1 cellular context compared by ENCODE assay signal in the genomic region with DNA sequence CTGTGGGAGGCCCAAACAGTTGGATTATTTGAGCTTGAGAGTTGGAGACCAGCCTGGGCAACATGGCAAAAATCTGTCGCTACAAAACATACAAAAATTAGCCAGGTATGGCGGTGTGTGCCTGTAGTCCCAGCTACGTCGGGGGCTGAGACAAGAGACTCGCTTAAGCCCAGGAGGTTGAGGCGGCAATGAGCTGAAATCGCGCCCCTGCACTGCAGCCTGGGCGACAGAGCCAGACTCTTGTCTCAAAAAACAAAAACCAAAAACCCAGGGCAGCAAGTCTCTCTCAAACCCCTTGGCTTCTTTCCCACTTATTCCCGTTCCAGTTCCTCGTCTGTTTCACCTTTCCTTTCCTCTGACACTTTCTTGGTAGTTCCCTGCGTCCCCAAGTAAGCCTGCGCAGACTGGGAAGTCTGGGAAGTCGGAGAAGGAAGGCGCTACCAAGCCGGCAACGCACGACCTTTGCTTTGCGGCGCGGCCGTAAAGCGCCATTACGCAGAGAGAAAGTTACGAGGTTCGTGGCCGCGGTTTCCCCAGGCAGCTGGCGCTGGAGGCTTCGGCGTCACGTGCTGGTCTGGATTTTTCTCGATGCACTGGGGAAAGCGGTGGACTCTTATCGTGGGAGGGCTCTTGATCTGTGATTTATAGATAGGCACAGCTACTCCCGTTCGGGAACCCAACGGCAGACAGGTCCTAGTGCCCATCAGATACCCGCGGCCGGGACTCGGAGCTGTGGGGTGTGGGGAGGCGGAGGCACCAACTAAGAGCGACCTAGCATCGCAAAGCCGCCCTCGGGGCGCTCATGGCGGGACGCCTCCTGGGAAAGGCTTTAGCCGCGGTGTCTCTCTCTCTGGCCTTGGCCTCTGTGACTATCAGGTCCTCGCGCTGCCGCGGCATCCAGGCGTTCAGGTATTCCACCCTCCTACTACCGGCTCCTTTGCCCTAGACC.
TF ChIP-seq lines count a peak whose summit lies in the region.

Gene NUDT9 (plus strand): TSS at position 470 of the 949 bp plus-strand sequence. CDS start 333 bp downstream, at position 803.

TF ChIP-seq in K562, 482 proteins besides CTCF, POLR2A, EP300 and RAD21 (continued from another document and continues in another):
- TF ChIP-seq PATZ1 (CRISPR knock-in tag; IDR thresholded peaks at IDR 0.05; ENCODE audit: borderline replicate concordance) = no peak
- no peak for TF ChIP-seq CREBBP (IDR thresholded peaks at IDR 0.05; ENCODE audit: low read depth, low read length)
- no peak for TF ChIP-seq SIRT6 (IDR thresholded peaks at IDR 0.05; ENCODE audit: low read depth, low read length)
- TF ChIP-seq PHTF2 (CRISPR knock-in tag; IDR thresholded peaks at IDR 0.05) = no peak
- peak; percentile 19 for TF ChIP-seq TARDBP (IDR thresholded peaks at IDR 0.05)
- TF ChIP-seq E2F8 (IDR thresholded peaks at IDR 0.05; ENCODE audit: low read depth, partially characterized antibody) = peak; percentile 85
- TF ChIP-seq HDAC2 (IDR thresholded peaks at IDR 0.05) = peak; percentile 93
- TF ChIP-seq ZFP91 (CRISPR knock-in tag; IDR thresholded peaks at IDR 0.05) = no peak
- peak; percentile 80 for TF ChIP-seq C11orf30 (IDR thresholded peaks at IDR 0.05; ENCODE audit: low read depth)
- TF ChIP-seq ELF4 (CRISPR knock-in tag; IDR thresholded peaks at IDR 0.05) = 0 out of 2 replicates have a peak, but pooled peaks have one; percentile 4
- peak; percentile 35; the same call in 1 of the 2 replicates for TF ChIP-seq ETV1 (tag; conservative IDR thresholded peaks at IDR 0.05; ENCODE audit: low read depth)
- TF ChIP-seq, protein P1, sequence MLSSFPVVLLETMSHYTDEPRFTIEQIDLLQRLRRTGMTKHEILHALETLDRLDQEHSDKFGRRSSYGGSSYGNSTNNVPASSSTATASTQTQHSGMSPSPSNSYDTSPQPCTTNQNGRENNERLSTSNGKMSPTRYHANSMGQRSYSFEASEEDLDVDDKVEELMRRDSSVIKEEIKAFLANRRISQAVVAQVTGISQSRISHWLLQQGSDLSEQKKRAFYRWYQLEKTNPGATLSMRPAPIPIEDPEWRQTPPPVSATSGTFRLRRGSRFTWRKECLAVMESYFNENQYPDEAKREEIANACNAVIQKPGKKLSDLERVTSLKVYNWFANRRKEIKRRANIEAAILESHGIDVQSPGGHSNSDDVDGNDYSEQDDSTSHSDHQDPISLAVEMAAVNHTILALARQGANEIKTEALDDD (IDR thresholded peaks at IDR 0.05) = no peak
- no peak for TF ChIP-seq ZNF175 (CRISPR knock-in tag; IDR thresholded peaks at IDR 0.05; ENCODE audit: low read depth)
- TF ChIP-seq U2AF1 (optimal IDR thresholded peaks at IDR 0.05; ENCODE audit: low read depth, low read length) = no peak
- peak; percentile 79 for TF ChIP-seq RBM39 (optimal IDR thresholded peaks at IDR 0.05; ENCODE audit: low read depth, low read length)
- TF ChIP-seq ZNF224 (CRISPR knock-in tag; IDR thresholded peaks at IDR 0.05) = no peak
- no peak for TF ChIP-seq DDX20 (tag; IDR thresholded peaks at IDR 0.05; ENCODE audit: low read depth)
- 0 out of 2 replicates have a peak, but pooled peaks have one; percentile 36 for TF ChIP-seq ZKSCAN1 (IDR thresholded peaks at IDR 0.05; ENCODE audit: low read depth, low read length)
- peak; percentile 16; the same call in 1 of the 2 replicates for TF ChIP-seq KLF6 (CRISPR knock-in tag; IDR thresholded peaks at IDR 0.05; ENCODE audit: borderline replicate concordance)
- TF ChIP-seq, protein P2, sequence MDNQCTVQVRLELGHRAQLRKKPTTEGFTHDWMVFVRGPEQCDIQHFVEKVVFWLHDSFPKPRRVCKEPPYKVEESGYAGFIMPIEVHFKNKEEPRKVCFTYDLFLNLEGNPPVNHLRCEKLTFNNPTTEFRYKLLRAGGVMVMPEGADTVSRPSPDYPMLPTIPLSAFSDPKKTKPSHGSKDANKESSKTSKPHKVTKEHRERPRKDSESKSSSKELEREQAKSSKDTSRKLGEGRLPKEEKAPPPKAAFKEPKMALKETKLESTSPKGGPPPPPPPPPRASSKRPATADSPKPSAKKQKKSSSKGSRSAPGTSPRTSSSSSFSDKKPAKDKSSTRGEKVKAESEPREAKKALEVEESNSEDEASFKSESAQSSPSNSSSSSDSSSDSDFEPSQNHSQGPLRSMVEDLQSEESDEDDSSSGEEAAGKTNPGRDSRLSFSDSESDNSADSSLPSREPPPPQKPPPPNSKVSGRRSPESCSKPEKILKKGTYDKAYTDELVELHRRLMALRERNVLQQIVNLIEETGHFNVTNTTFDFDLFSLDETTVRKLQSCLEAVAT (IDR thresholded peaks at IDR 0.05) = peak; percentile 74 to 85; a peak in 3 of 4 replicates
- no peak for TF ChIP-seq ZNF316 (IDR thresholded peaks at IDR 0.05)
- TF ChIP-seq MECOM (CRISPR knock-in tag; IDR thresholded peaks at IDR 0.05) = no peak
- no peak for TF ChIP-seq NR3C1 (CRISPR knock-in tag; IDR thresholded peaks at IDR 0.05)
- TF ChIP-seq ZNF644 (tag; IDR thresholded peaks at IDR 0.05; ENCODE audit: low read depth) = no peak
- TF ChIP-seq ZNF551 (CRISPR knock-in tag; IDR thresholded peaks at IDR 0.05) = no peak
- no peak for TF ChIP-seq ZFPM2 (CRISPR knock-in tag; IDR thresholded peaks at IDR 0.05)
- no peak for TF ChIP-seq MAFG (tag; conservative IDR thresholded peaks at IDR 0.05)
- TF ChIP-seq, protein P3, sequence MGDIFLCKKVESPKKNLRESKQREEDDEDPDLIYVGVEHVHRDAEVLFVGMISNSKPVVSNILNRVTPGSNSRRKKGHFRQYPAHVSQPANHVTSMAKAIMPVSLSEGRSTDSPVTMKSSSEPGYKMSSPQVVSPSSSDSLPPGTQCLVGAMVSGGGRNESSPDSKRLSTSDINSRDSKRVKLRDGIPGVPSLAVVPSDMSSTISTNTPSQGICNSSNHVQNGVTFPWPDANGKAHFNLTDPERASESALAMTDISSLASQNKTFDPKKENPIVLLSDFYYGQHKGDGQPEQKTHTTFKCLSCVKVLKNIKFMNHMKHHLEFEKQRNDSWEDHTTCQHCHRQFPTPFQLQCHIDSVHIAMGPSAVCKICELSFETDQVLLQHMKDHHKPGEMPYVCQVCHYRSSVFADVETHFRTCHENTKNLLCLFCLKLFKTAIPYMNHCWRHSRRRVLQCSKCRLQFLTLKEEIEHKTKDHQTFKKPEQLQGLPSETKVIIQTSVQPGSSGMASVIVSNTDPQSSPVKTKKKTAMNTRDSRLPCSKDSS (IDR thresholded peaks at IDR 0.05; ENCODE audit: low read depth, partially characterized antibody) = no peak
- TF ChIP-seq NELFE (IDR thresholded peaks at IDR 0.05; ENCODE audit: insufficient read depth, insufficient read length) = no peak
- no peak for TF ChIP-seq ETS2 (tag; IDR thresholded peaks at IDR 0.05; ENCODE audit: borderline replicate concordance, poor library complexity, severe bottlenecking)
- TF ChIP-seq ZNF57 (CRISPR knock-in tag; IDR thresholded peaks at IDR 0.05) = no peak
- no peak for TF ChIP-seq MCM3 (IDR thresholded peaks at IDR 0.05)
- peak; percentile 78 for TF ChIP-seq CTBP1 (IDR thresholded peaks at IDR 0.05; ENCODE audit: borderline replicate concordance)
- TF ChIP-seq TAF7 (tag; IDR thresholded peaks at IDR 0.05) = peak; percentile 75
- TF ChIP-seq, protein P4, sequence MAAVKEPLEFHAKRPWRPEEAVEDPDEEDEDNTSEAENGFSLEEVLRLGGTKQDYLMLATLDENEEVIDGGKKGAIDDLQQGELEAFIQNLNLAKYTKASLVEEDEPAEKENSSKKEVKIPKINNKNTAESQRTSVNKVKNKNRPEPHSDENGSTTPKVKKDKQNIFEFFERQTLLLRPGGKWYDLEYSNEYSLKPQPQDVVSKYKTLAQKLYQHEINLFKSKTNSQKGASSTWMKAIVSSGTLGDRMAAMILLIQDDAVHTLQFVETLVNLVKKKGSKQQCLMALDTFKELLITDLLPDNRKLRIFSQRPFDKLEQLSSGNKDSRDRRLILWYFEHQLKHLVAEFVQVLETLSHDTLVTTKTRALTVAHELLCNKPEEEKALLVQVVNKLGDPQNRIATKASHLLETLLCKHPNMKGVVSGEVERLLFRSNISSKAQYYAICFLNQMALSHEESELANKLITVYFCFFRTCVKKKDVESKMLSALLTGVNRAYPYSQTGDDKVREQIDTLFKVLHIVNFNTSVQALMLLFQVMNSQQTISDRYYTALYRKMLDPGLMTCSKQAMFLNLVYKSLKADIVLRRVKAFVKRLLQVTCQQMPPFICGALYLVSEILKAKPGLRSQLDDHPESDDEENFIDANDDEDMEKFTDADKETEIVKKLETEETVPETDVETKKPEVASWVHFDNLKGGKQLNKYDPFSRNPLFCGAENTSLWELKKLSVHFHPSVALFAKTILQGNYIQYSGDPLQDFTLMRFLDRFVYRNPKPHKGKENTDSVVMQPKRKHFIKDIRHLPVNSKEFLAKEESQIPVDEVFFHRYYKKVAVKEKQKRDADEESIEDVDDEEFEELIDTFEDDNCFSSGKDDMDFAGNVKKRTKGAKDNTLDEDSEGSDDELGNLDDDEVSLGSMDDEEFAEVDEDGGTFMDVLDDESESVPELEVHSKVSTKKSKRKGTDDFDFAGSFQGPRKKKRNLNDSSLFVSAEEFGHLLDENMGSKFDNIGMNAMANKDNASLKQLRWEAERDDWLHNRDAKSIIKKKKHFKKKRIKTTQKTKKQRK (IDR thresholded peaks at IDR 0.05; ENCODE audit: borderline replicate concordance, low read depth, low read length) = no peak
- no peak for TF ChIP-seq ID3 (CRISPR knock-in tag; IDR thresholded peaks at IDR 0.05)
- TF ChIP-seq ID3 (tag; IDR thresholded peaks at IDR 0.05) = peak; percentile 70; the same call in 1 of the 2 replicates
- TF ChIP-seq, protein P5, sequence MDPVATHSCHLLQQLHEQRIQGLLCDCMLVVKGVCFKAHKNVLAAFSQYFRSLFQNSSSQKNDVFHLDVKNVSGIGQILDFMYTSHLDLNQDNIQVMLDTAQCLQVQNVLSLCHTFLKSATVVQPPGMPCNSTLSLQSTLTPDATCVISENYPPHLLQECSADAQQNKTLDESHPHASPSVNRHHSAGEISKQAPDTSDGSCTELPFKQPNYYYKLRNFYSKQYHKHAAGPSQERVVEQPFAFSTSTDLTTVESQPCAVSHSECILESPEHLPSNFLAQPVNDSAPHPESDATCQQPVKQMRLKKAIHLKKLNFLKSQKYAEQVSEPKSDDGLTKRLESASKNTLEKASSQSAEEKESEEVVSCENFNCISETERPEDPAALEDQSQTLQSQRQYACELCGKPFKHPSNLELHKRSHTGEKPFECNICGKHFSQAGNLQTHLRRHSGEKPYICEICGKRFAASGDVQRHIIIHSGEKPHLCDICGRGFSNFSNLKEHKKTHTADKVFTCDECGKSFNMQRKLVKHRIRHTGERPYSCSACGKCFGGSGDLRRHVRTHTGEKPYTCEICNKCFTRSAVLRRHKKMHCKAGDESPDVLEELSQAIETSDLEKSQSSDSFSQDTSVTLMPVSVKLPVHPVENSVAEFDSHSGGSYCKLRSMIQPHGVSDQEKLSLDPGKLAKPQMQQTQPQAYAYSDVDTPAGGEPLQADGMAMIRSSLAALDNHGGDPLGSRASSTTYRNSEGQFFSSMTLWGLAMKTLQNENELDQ (CRISPR knock-in tag; IDR thresholded peaks at IDR 0.05; ENCODE audit: borderline replicate concordance) = no peak
